In the genomic region with DNA sequence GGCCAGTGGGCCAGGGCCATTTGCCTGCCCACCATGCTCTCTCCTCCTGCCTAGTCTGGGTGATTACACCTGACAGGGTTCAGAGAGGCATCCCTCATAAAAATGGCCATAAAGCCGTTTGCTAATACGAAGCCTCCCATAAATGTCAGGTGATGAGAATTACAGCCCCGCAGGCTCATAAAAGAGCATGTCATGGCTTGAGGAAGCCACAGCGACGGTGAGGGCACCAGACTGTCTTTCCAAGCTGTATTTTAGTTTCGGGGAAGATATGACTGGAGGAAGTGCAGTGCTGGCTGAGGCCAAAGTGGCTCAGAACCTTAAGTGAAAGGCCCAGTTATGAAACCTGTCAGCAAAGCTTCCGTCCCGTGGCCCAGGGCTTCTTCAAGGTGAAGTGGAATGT, we compare ENCODE assay signal across 1 cellular context.
TF ChIP-seq lines count a peak whose summit lies in the region.

No MANE protein-coding gene starts in this region.

TF ChIP-seq in K562, 482 proteins besides CTCF, POLR2A, EP300 and RAD21:
- TF ChIP-seq, protein P1, sequence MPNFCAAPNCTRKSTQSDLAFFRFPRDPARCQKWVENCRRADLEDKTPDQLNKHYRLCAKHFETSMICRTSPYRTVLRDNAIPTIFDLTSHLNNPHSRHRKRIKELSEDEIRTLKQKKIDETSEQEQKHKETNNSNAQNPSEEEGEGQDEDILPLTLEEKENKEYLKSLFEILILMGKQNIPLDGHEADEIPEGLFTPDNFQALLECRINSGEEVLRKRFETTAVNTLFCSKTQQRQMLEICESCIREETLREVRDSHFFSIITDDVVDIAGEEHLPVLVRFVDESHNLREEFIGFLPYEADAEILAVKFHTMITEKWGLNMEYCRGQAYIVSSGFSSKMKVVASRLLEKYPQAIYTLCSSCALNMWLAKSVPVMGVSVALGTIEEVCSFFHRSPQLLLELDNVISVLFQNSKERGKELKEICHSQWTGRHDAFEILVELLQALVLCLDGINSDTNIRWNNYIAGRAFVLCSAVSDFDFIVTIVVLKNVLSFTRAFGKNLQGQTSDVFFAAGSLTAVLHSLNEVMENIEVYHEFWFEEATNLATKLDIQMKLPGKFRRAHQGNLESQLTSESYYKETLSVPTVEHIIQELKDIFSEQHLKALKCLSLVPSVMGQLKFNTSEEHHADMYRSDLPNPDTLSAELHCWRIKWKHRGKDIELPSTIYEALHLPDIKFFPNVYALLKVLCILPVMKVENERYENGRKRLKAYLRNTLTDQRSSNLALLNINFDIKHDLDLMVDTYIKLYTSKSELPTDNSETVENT (CRISPR knock-in tag; IDR thresholded peaks at IDR 0.05), result no peak
- no peak for TF ChIP-seq TCF7 (IDR thresholded peaks at IDR 0.05; ENCODE audit: borderline replicate concordance)
- TF ChIP-seq EWSR1 (IDR thresholded peaks at IDR 0.05; ENCODE audit: borderline replicate concordance, low read depth, partially characterized antibody), result no peak
- TF ChIP-seq, protein P2, sequence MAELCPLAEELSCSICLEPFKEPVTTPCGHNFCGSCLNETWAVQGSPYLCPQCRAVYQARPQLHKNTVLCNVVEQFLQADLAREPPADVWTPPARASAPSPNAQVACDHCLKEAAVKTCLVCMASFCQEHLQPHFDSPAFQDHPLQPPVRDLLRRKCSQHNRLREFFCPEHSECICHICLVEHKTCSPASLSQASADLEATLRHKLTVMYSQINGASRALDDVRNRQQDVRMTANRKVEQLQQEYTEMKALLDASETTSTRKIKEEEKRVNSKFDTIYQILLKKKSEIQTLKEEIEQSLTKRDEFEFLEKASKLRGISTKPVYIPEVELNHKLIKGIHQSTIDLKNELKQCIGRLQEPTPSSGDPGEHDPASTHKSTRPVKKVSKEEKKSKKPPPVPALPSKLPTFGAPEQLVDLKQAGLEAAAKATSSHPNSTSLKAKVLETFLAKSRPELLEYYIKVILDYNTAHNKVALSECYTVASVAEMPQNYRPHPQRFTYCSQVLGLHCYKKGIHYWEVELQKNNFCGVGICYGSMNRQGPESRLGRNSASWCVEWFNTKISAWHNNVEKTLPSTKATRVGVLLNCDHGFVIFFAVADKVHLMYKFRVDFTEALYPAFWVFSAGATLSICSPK (IDR thresholded peaks at IDR 0.05; ENCODE audit: borderline replicate concordance), result no peak
- TF ChIP-seq ZNF24 (IDR thresholded peaks at IDR 0.05), result no peak
- TF ChIP-seq ZNF830 (CRISPR knock-in tag; IDR thresholded peaks at IDR 0.05), result no peak
- no peak for TF ChIP-seq MECOM (CRISPR knock-in tag; IDR thresholded peaks at IDR 0.05)
- TF ChIP-seq ZNF282 (CRISPR knock-in tag; IDR thresholded peaks at IDR 0.05), result no peak
TF ChIP-seq in K562: peak in this region for 0.
